Comparison of ENCODE assay signal across 12 cellular contexts in genomic region chr2:61530365-61531148, GRCh38. TPM values are rescaled to one million over a fixed set of nuclear protein-coding genes. Genes with fewer than 3 reads are reported as not detected.
DNase-seq lines count a peak whose midpoint lies in the region; ATAC-seq, FAIRE-seq and TF ChIP-seq lines count a peak whose summit lies in the region.
"Had no signal": no experiment of that assay in that cellular context is flagged by ENCODE, and none has a peak within 500 bp of the region (broad histone marks: within the 10 kb centered on the region; RNA-seq: fewer than 3 reads in every experiment).

No MANE protein-coding gene starts in this region.

- H3K36me3 ChIP-seq in CD4-positive, alpha-beta memory T cell (ENCODE audit: insufficient read depth, low read length), result peaks cover 9% of the 10 kb centered on the region

- DNase-seq in CD4-positive, alpha-beta memory T cell, result no peak
- DNase-seq in H54 (ENCODE audit: insufficient read length, low spot score), result no peak
- DNase-seq in naive thymus-derived CD8-positive, alpha-beta T cell, result no peak
- no peak for DNase-seq in dorsolateral prefrontal cortex
- DNase-seq in GM03348 (ENCODE audit: low spot score), result no peak
- DNase-seq in activated CD8-positive, alpha-beta memory T cell treated with anti-CD3 and anti-CD28 coated beads for 24 hours, result no peak
- DNase-seq: activated CD4-positive, CD25-positive, alpha-beta regulatory T cell treated with anti-CD3 and anti-CD28 coated beads, Interleukin-2, amount 50 U/mL, for 72 hours; Calu3; foreskin melanocyte; NCI-H2081 treated with DMSO at 0.1 percent for 48 hours had no signal

- no peaks in the 10 kb centered on the region for H3K9me3 ChIP-seq in CD4-positive, alpha-beta memory T cell (ENCODE audit: control insufficient read depth in 1 of 2, low read length in 2 of 2)

- POLR2A ChIA-PET in CD4-positive, alpha-beta memory T cell (lab: Charles Lee; ENCODE audit: partially characterized antibody), result interaction anchor here (0.6 to 1.0 kb wide), 3 partner anchors 9 to 130 kb away, joined by 3 to 4 read pairs (median 3); no protein-coding TSS in a partner anchor
- POLR2A ChIA-PET in naive thymus-derived CD8-positive, alpha-beta T cell (lab: Charles Lee), result interaction anchor here (2.9 kb wide), 1 partner anchor 8 kb away, joined by 9 read pairs; the partner anchor contains the start of gene XPO1

- H3K27ac ChIP-seq in CD4-positive, alpha-beta memory T cell (ENCODE audit: low read depth, low read length), result no peak overlapping the region
- peak overlapping the region in 5 of 59 donors; percentile 2 to 39 (median 12) for H3K27ac ChIP-seq in dorsolateral prefrontal cortex

- peak overlapping the region in 4 of 8 donors; percentile 20 to 34 (median 23) for H3K4me3 Mint-ChIP-seq in CD4-positive, alpha-beta memory T cell
- no peak overlapping the region for H3K4me3 Mint-ChIP-seq in activated T-helper 17 cell treated with anti-CD3 and anti-CD28 coated beads, Interleukin-2, amount 50 U/mL, for 72 hours
- H3K4me3 Mint-ChIP-seq in naive thymus-derived CD8-positive, alpha-beta T cell, result peak overlapping the region in 5 of 10 donors; percentile 26 to 56 (median 37)

- H3K27me3 ChIP-seq in CD4-positive, alpha-beta memory T cell (ENCODE audit: insufficient read depth, low read length), result no peaks in the 10 kb centered on the region
- no peaks in the 10 kb centered on the region for H3K27me3 ChIP-seq in dorsolateral prefrontal cortex

- TF ChIP-seq POLR2A in H54 (IDR thresholded peaks at IDR 0.05; ENCODE audit: low read depth, low read length), result no peak

- no peak overlapping the region for H3K4me3 ChIP-seq in CD4-positive, alpha-beta memory T cell (ENCODE audit: low read length in 2 of 2)
- no peak overlapping the region for H3K4me3 ChIP-seq in dorsolateral prefrontal cortex

- peak overlapping the region in 5 of 7 donors; percentile 30 to 53 (median 48) for H3K27ac Mint-ChIP-seq in CD4-positive, alpha-beta memory T cell
- H3K27ac Mint-ChIP-seq in activated T-helper 17 cell treated with anti-CD3 and anti-CD28 coated beads, Interleukin-2, amount 50 U/mL, for 72 hours, result peak overlapping the region; percentile 25
- H3K27ac Mint-ChIP-seq in naive thymus-derived CD8-positive, alpha-beta T cell, result peak overlapping the region in 7 of 10 donors; percentile 4 to 78 (median 51)

- TF ChIP-seq CTCF in dorsolateral prefrontal cortex (IDR thresholded peaks at IDR 0.05 in 54 of 56, conservative IDR thresholded peaks at IDR 0.05 in 2 of 56; ENCODE audit: low read depth in 1 of 56, partially characterized antibody in 56 of 56), result no peak

- peaks cover 88% of the 10 kb centered on the region for H3K4me1 ChIP-seq in CD4-positive, alpha-beta memory T cell (ENCODE audit: insufficient read depth, low read length)

- peaks cover 4 to 27% of the 10 kb centered on the region in 2 donors for H3K36me3 Mint-ChIP-seq in CD4-positive, alpha-beta memory T cell
- peaks cover 94% of the 10 kb centered on the region for H3K36me3 Mint-ChIP-seq in activated T-helper 17 cell treated with anti-CD3 and anti-CD28 coated beads, Interleukin-2, amount 50 U/mL, for 72 hours (ENCODE audit: low read depth)
- H3K36me3 Mint-ChIP-seq in naive thymus-derived CD8-positive, alpha-beta T cell, result peaks cover 0 to 53% (median 2%) of the 10 kb centered on the region in 3 donors

- H3K4me1 Mint-ChIP-seq in CD4-positive, alpha-beta memory T cell, result peaks cover 33 to 74% (median 48%) of the 10 kb centered on the region in 4 donors
- peaks cover 11% of the 10 kb centered on the region for H3K4me1 Mint-ChIP-seq in activated T-helper 17 cell treated with anti-CD3 and anti-CD28 coated beads, Interleukin-2, amount 50 U/mL, for 72 hours
- H3K4me1 Mint-ChIP-seq in naive thymus-derived CD8-positive, alpha-beta T cell, result peaks cover 14 to 86% (median 55%) of the 10 kb centered on the region in 4 donors

- H3K27me3 Mint-ChIP-seq in CD4-positive, alpha-beta memory T cell, result no peaks in the 10 kb centered on the region
- H3K27me3 Mint-ChIP-seq in activated T-helper 17 cell treated with anti-CD3 and anti-CD28 coated beads, Interleukin-2, amount 50 U/mL, for 72 hours, result no peaks in the 10 kb centered on the region
- no peaks in the 10 kb centered on the region for H3K27me3 Mint-ChIP-seq in naive thymus-derived CD8-positive, alpha-beta T cell

- CTCF ChIA-PET in CD4-positive, alpha-beta memory T cell (lab: Charles Lee; ENCODE audit: partially characterized antibody), result interaction anchor here (1.1 kb wide), 1 partner anchor 23 kb away, joined by 3 read pairs; no protein-coding TSS in a partner anchor

- H3K9me3 Mint-ChIP-seq in CD4-positive, alpha-beta memory T cell, result no peaks in the 10 kb centered on the region
- H3K9me3 Mint-ChIP-seq in activated T-helper 17 cell treated with anti-CD3 and anti-CD28 coated beads, Interleukin-2, amount 50 U/mL, for 72 hours, result no peaks in the 10 kb centered on the region
- H3K9me3 Mint-ChIP-seq in naive thymus-derived CD8-positive, alpha-beta T cell, result no peaks in the 10 kb centered on the region

- ATAC-seq in activated T-helper 17 cell treated with anti-CD3 and anti-CD28 coated beads, Interleukin-2, amount 50 U/mL, for 72 hours (replicated peaks), result no peak
- no peak for ATAC-seq in naive thymus-derived CD8-positive, alpha-beta T cell

- intact Hi-C loops in CD4-positive, alpha-beta memory T cell (cut with micrococcal nuclease), result loop anchor here (10.0 kb wide), 1 partner anchor 264 kb away; no protein-coding TSS in a partner anchor
- intact Hi-C loops in dorsolateral prefrontal cortex (cut with DNase I), result loop anchor here (10.0 kb wide), 3 partner anchors 324 to 386 kb away; partner anchors contain the start of genes COMMD1 (in 1 of the 2) and FAM161A (in 1 of the 2)

- peak; percentile 30 for FAIRE-seq in H54 (lab: Jason Lieb, UNC)
- FAIRE-seq: astrocyte had no signal

RNA-seq across cellular contexts. Expression of gene XPO1, which starts 7.6 kb away (rescaled TPM):
- total RNA-seq in CD4-positive, alpha-beta memory T cell, result 100 to 1,000 TPM; 174 to 180 TPM
- polyA plus RNA-seq in CD4-positive, alpha-beta memory T cell, result 10 to 100 TPM; 26.8 to 45.9 TPM
- 100 to 1,000 TPM; 176 to 221 TPM for total RNA-seq in activated T-helper 17 cell treated with anti-CD3 and anti-CD28 coated beads, Interleukin-2, amount 50 U/mL, for 72 hours
- total RNA-seq in naive thymus-derived CD8-positive, alpha-beta T cell, result 100 to 1,000 TPM; 196 to 221 TPM
- polyA plus RNA-seq in naive thymus-derived CD8-positive, alpha-beta T cell, result 10 to 100 TPM; 27.3 to 43.5 (median 32.8) TPM
- 100 to 1,000 TPM; 103 to 387 (median 148) TPM for total RNA-seq in dorsolateral prefrontal cortex

RNA-seq across cellular contexts. Expression of gene USP34, which starts 59.7 kb away (rescaled TPM):
- total RNA-seq in CD4-positive, alpha-beta memory T cell, result 100 to 1,000 TPM; 163 to 164 TPM
- polyA plus RNA-seq in CD4-positive, alpha-beta memory T cell, result 10 to 100 TPM in 1 of 2 donors, 1 to 10 TPM in 1; 7.9 to 26.7 TPM
- total RNA-seq in activated T-helper 17 cell treated with anti-CD3 and anti-CD28 coated beads, Interleukin-2, amount 50 U/mL, for 72 hours, result 100 to 1,000 TPM in 1 of 2 donors, 10 to 100 TPM in 1; 98.5 to 121 TPM
- 100 to 1,000 TPM; 153 to 157 TPM for total RNA-seq in naive thymus-derived CD8-positive, alpha-beta T cell
- 10 to 100 TPM; 14.5 to 19.1 (median 17.6) TPM for polyA plus RNA-seq in naive thymus-derived CD8-positive, alpha-beta T cell
- 100 to 1,000 TPM; 122 to 224 (median 167) TPM for total RNA-seq in dorsolateral prefrontal cortex
